11 cellular contexts compared by ENCODE assay signal in genomic region chr1:116330342-116330652, GRCh38. TPM values are rescaled to one million over a fixed set of nuclear protein-coding genes. Genes with fewer than 3 reads are reported as not detected.
DNase-seq lines count a peak whose midpoint lies in the region; ATAC-seq and TF ChIP-seq lines count a peak whose summit lies in the region.
"Had no signal": no experiment of that assay in that cellular context is flagged by ENCODE, and none has a peak within 500 bp of the region (broad histone marks: within the 10 kb centered on the region; RNA-seq: fewer than 3 reads in every experiment).

No MANE protein-coding gene starts in this region.

- H3K27me3 Mint-ChIP-seq in memory B cell = peaks cover 2% of the 10 kb centered on the region
- peaks cover 6% of the 10 kb centered on the region for H3K27me3 Mint-ChIP-seq in WTC11 (ENCODE audit: low read depth)
- H3K27me3 Mint-ChIP-seq: activated T-helper 17 cell treated with anti-CD3 and anti-CD28 coated beads, Interleukin-2, amount 50 U/mL, for 72 hours had no signal

- H3K9me3 Mint-ChIP-seq in memory B cell (no peaks in the 10 kb centered on the region), WTC11 (no peaks in the 10 kb centered on the region)
- H3K9me3 Mint-ChIP-seq: activated T-helper 17 cell treated with anti-CD3 and anti-CD28 coated beads, Interleukin-2, amount 50 U/mL, for 72 hours had no signal

- H3K4me1 Mint-ChIP-seq in memory B cell (peaks cover 32% of the 10 kb centered on the region), WTC11 (peaks cover 18% of the 10 kb centered on the region)

- POLR2A ChIA-PET in WTC11 (lab: Charles Lee) = no interaction called here

- no peak overlapping the region for H3K4me3 ChIP-seq in RWPE2 (ENCODE audit: severe bottlenecking)
- H3K4me3 ChIP-seq: esophagus muscularis mucosa, SK-N-MC had no signal

- TF ChIP-seq CTCF in 22Rv1 (IDR thresholded peaks at IDR 0.05) (no peak), RWPE2 (IDR thresholded peaks at IDR 0.05; ENCODE audit: poor library complexity, severe bottlenecking) (no peak), WTC11 (IDR thresholded peaks at IDR 0.05) (no peak)

- CTCF ChIA-PET in WTC11 (lab: Charles Lee) = no interaction called here

- peak overlapping the region; percentile 51 for H3K27ac ChIP-seq in 22Rv1
- peak overlapping the region; percentile 12 for H3K27ac ChIP-seq in RWPE2 (ENCODE audit: poor library complexity, severe bottlenecking)
- H3K27ac ChIP-seq: esophagus muscularis mucosa, SK-N-MC had no signal

- DNase-seq in NCI-H146 treated with DMSO at 0.1 percent for 48 hours (lab: John Stamatoyannopoulos, UW; ENCODE audit: unreplicated experiment) (peak; percentile 85), RWPE2 (ENCODE audit: low spot score) (no peak), memory B cell (ENCODE audit: low spot score in 2 of 2) (no peak), WTC11 (ENCODE audit: low spot score) (no peak)
- no peak for DNase-seq in effector CD4-positive, alpha-beta T cell
- no peak for DNase-seq in activated CD4-positive, CD25-positive, alpha-beta regulatory T cell treated with anti-CD3 and anti-CD28 coated beads, Interleukin-2, amount 50 U/mL, for 72 hours

- ATAC-seq in RWPE2 (ENCODE audit: low read depth) (peak; percentile 52), memory B cell (ENCODE audit: low read depth) (peak; percentile 45), WTC11 (no peak), GM18907 (IDR thresholded peaks at IDR 0.05; ENCODE audit: unreplicated experiment) (no peak)
- ATAC-seq: activated T-helper 17 cell treated with anti-CD3 and anti-CD28 coated beads, Interleukin-2, amount 50 U/mL, for 72 hours had no signal

- H3K4me3 Mint-ChIP-seq in memory B cell (no peak overlapping the region), WTC11 (no peak overlapping the region)
- H3K4me3 Mint-ChIP-seq: activated T-helper 17 cell treated with anti-CD3 and anti-CD28 coated beads, Interleukin-2, amount 50 U/mL, for 72 hours had no signal

- H3K4me1 ChIP-seq in RWPE2 (ENCODE audit: insufficient read depth, poor library complexity, severe bottlenecking) = peaks cover 12% of the 10 kb centered on the region

- H3K9me3 ChIP-seq in RWPE2 (ENCODE audit: severe bottlenecking) = no peaks in the 10 kb centered on the region
- H3K9me3 ChIP-seq: esophagus muscularis mucosa had no signal

- H3K27me3 ChIP-seq in RWPE2 (ENCODE audit: insufficient read depth, poor library complexity, severe bottlenecking) = no peaks in the 10 kb centered on the region
- H3K27me3 ChIP-seq: esophagus muscularis mucosa had no signal

- H3K36me3 ChIP-seq in RWPE2 (ENCODE audit: low read depth) = no peaks in the 10 kb centered on the region
- H3K36me3 ChIP-seq: esophagus muscularis mucosa had no signal

- H3K36me3 Mint-ChIP-seq in memory B cell = no peaks in the 10 kb centered on the region
- H3K36me3 Mint-ChIP-seq in WTC11 = no peaks in the 10 kb centered on the region

- H3K27ac Mint-ChIP-seq in memory B cell (no peak overlapping the region), WTC11 (no peak overlapping the region)
- H3K27ac Mint-ChIP-seq: activated T-helper 17 cell treated with anti-CD3 and anti-CD28 coated beads, Interleukin-2, amount 50 U/mL, for 72 hours had no signal

TF ChIP-seq in WTC11, 78 proteins besides CTCF, POLR2A, EP300 and RAD21:
- TF ChIP-seq NFE2L1 (CRISPR knock-in tag; IDR thresholded peaks at IDR 0.05) = no peak
- TF ChIP-seq MYBL2 (CRISPR knock-in tag; IDR thresholded peaks at IDR 0.05) = no peak
- TF ChIP-seq ATF3 (CRISPR knock-in tag; conservative IDR thresholded peaks at IDR 0.05) = no peak
- TF ChIP-seq JUN (CRISPR knock-in tag; IDR thresholded peaks at IDR 0.05) = no peak
- no peak for TF ChIP-seq ATF6 (CRISPR knock-in tag; IDR thresholded peaks at IDR 0.05)
- no peak for TF ChIP-seq USF1 (CRISPR knock-in tag; IDR thresholded peaks at IDR 0.05)
- TF ChIP-seq ZMAT4 (CRISPR knock-in tag; IDR thresholded peaks at IDR 0.05) = no peak
- TF ChIP-seq ZNF232 (CRISPR knock-in tag; IDR thresholded peaks at IDR 0.05) = no peak
- TF ChIP-seq ZNF138 (CRISPR knock-in tag; conservative IDR thresholded peaks at IDR 0.05) = no peak
- TF ChIP-seq ZNF532 (CRISPR knock-in tag; IDR thresholded peaks at IDR 0.05; ENCODE audit: borderline replicate concordance) = no peak
- no peak for TF ChIP-seq JAZF1 (CRISPR knock-in tag; IDR thresholded peaks at IDR 0.05)
- TF ChIP-seq USF2 (CRISPR knock-in tag; IDR thresholded peaks at IDR 0.05) = no peak
- TF ChIP-seq SMAD4 (CRISPR knock-in tag; IDR thresholded peaks at IDR 0.05) = no peak

RNA-seq across cellular contexts. Expression of gene ATP1A1, which starts 42.7 kb away (rescaled TPM):
- total RNA-seq in WTC11 (2021) = 259 to 286 TPM (median 259 TPM) in 3 replicates

Comparison
In these comparisons a context has a peak if more than half of its experiments do, and no peak if none do; other contexts are left out.
1. ATAC-seq: peak in RWPE2 (single experiment) and memory B cell (single experiment); none in WTC11 (single experiment) and GM18907 (single experiment).